8 cellular contexts compared by ENCODE assay signal in the genomic region with DNA sequence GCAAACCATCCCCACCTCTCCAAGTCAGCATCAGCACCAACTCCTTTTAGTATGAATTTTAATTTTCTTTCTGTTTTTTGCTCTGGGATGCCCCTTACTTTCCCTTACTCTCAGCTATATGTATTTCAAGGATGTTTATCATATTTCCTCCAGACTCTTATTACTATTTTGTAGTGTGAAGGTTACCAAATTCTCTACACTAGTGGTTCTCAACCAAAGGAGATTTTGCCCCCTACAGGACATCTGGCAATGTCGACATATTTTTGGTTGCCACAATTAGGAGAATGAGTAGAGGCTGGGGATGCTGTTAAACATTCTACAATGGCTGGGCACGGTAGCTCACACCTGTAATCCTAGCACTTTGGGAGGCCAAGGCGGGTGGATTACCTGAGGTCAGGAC. TPM values are rescaled to one million over a fixed set of nuclear protein-coding genes. Genes with fewer than 3 reads are reported as not detected.
DNase-seq lines count a peak whose midpoint lies in the region; ATAC-seq, FAIRE-seq and TF ChIP-seq lines count a peak whose summit lies in the region.

No MANE protein-coding gene starts in this region.

- no peak for TF ChIP-seq POLR2A in H1 (IDR thresholded peaks at IDR 0.05; ENCODE audit: control extremely low read depth in 1 of 2, low read depth in 2 of 2, low read length in 2 of 2)

- peak; percentile 36 for FAIRE-seq in H1 (lab: Jason Lieb, UNC)

- no peaks in the 10 kb centered on the region for H3K9me3 Mint-ChIP-seq in naive thymus-derived CD4-positive, alpha-beta T cell

- POLR2A ChIA-PET in BJ (lab: Charles Lee): no interaction called here
- POLR2A ChIA-PET in H1 (lab: Charles Lee; ENCODE audit: partially characterized antibody): no interaction called here
- POLR2A ChIA-PET in naive thymus-derived CD4-positive, alpha-beta T cell (lab: Charles Lee): no interaction called here

- no peak for DNase-seq in BJ (ENCODE audit: low read depth)
- DNase-seq in NOMO-1 treated with DMSO at 0.1 percent for 48 hours (lab: John Stamatoyannopoulos, UW; ENCODE audit: unreplicated experiment): peak; percentile 16
- DNase-seq in H1 (ENCODE audit: low read depth in 1 of 2, low spot score in 2 of 2): no peak
- DNase-seq in naive thymus-derived CD4-positive, alpha-beta T cell: peak in 7 of 9 donors; percentile 10 to 46 (median 26)
- no peak for DNase-seq in stimulated activated naive CD4-positive, alpha-beta T cell treated with Interleukin-2 at 50 U/mL for 16 hours (lab: John Stamatoyannopoulos, UW)
- no peak for DNase-seq in NCI-H524 treated with DMSO at 0.1 percent for 48 hours (lab: John Stamatoyannopoulos, UW)

- H3K4ac ChIP-seq in H1 (replicated peaks; ENCODE audit: insufficient read length, low read depth, low read length): no peak overlapping the region

- H3K14ac ChIP-seq in H1 (ENCODE audit: insufficient read length): no peak overlapping the region

- TF ChIP-seq CTCF in BJ (IDR thresholded peaks at IDR 0.05; ENCODE audit: insufficient read depth, low read depth, low read length): peak; percentile 64
- peak; percentile 47 for TF ChIP-seq CTCF in GM12873 (IDR thresholded peaks at IDR 0.05; ENCODE audit: insufficient read depth, low read depth, low read length, missing control alignments)
- peak in 2 of 3 experiments; percentile 36 to 53; a peak in 2 of 4 replicates for TF ChIP-seq CTCF in H1 (IDR thresholded peaks at IDR 0.05; ENCODE audit: control extremely low read depth in 1 of 3, insufficient read depth in 1 of 3, low read depth in 1 of 3, low read length in 3 of 3)

- intact Hi-C loops in naive thymus-derived CD4-positive, alpha-beta T cell (cut with micrococcal nuclease): loop anchor here (1.0 to 10.0 kb wide), 8 partner anchors 30 to 798 kb away; a partner anchor contains a TSS

- H3K4me1 ChIP-seq in H1 (replicated peaks in 1 of 4; ENCODE audit: control insufficient read depth in 3 of 4, insufficient read depth in 4 of 4, low read length in 3 of 4): no peaks in the 10 kb centered on the region
- no peaks in the 10 kb centered on the region for H3K4me1 ChIP-seq in naive thymus-derived CD4-positive, alpha-beta T cell (ENCODE audit: control insufficient read depth in 2 of 2, insufficient read depth in 2 of 2, low read length in 2 of 2)

- peaks cover 0 to 18% (median 3%) of the 10 kb centered on the region in 5 donors for H3K36me3 Mint-ChIP-seq in naive thymus-derived CD4-positive, alpha-beta T cell

- TF ChIP-seq RAD21 in H1 (IDR thresholded peaks at IDR 0.05 in 1 of 2, conservative IDR thresholded peaks at IDR 0.05 in 1 of 2; ENCODE audit: low read depth in 2 of 2, low read length in 2 of 2): peak; percentile 47 to 57

- peak overlapping the region in 3 of 9 donors; percentile 4 to 16 (median 8) for H3K27ac Mint-ChIP-seq in naive thymus-derived CD4-positive, alpha-beta T cell

- no peak overlapping the region for H4K8ac ChIP-seq in H1 (ENCODE audit: extremely low read depth, insufficient read depth, low read length)

- no peaks in the 10 kb centered on the region for H4K20me1 ChIP-seq in H1 (replicated peaks in 1 of 2; ENCODE audit: control insufficient read depth in 1 of 2, insufficient read depth in 2 of 2, low read length in 2 of 2)

- no peak overlapping the region for H2BK12ac ChIP-seq in H1 (ENCODE audit: low read depth, low read length)

- H3K36me3 ChIP-seq in BJ (ENCODE audit: control insufficient read depth, insufficient read depth, low read length) (no peaks in the 10 kb centered on the region), H1 (ENCODE audit: control insufficient read depth in 2 of 4, insufficient read depth in 4 of 4, low read length in 3 of 4) (peaks cover 0 to 6% (median 4%) of the 10 kb centered on the region in 4 experiments; a peak in 5 of 8 replicates)
- H3K36me3 ChIP-seq in naive thymus-derived CD4-positive, alpha-beta T cell (ENCODE audit: control insufficient read depth in 2 of 3, insufficient read depth in 3 of 3, low read length in 3 of 3): no peaks in the 10 kb centered on the region

- H4K91ac ChIP-seq in H1 (replicated peaks; ENCODE audit: insufficient read length, low read length): no peak overlapping the region

- peak; percentile 67 for ATAC-seq in naive thymus-derived CD4-positive, alpha-beta T cell
- ATAC-seq in HG02981 (IDR thresholded peaks at IDR 0.05; ENCODE audit: unreplicated experiment): no peak

- H3K9ac ChIP-seq in H1 (replicated peaks in 1 of 4; ENCODE audit: extremely low read depth in 1 of 4, low read depth in 3 of 4, low read length in 3 of 4): no peak overlapping the region

- H3K27ac ChIP-seq in H1 (ENCODE audit: low read depth, low read length): no peak overlapping the region
- no peak overlapping the region for H3K27ac ChIP-seq in naive thymus-derived CD4-positive, alpha-beta T cell (ENCODE audit: low read depth, low read length)

- no peaks in the 10 kb centered on the region for H3K27me3 Mint-ChIP-seq in naive thymus-derived CD4-positive, alpha-beta T cell

- H3K23me2 ChIP-seq in H1 (ENCODE audit: low read depth, low read length): no peaks in the 10 kb centered on the region

- no peak overlapping the region for H3K23ac ChIP-seq in H1 (ENCODE audit: insufficient read length)

- H3K4me3 Mint-ChIP-seq in naive thymus-derived CD4-positive, alpha-beta T cell: no peak overlapping the region

- TF ChIP-seq EP300 in H1 (IDR thresholded peaks at IDR 0.05; ENCODE audit: borderline replicate concordance in 1 of 2, low read depth in 2 of 2, low read length in 2 of 2): no peak

- H3K56ac ChIP-seq in H1 (replicated peaks; ENCODE audit: insufficient read length, low read depth, low read length): no peak overlapping the region

- H2AK5ac ChIP-seq in H1 (ENCODE audit: low read depth, low read length): no peak overlapping the region

- no peaks in the 10 kb centered on the region for H3K27me3 ChIP-seq in BJ (ENCODE audit: control insufficient read depth, insufficient read depth, low read length)
- no peaks in the 10 kb centered on the region for H3K27me3 ChIP-seq in H1 (replicated peaks in 1 of 4; ENCODE audit: control insufficient read depth in 3 of 4, extremely low read depth in 1 of 4, insufficient read depth in 3 of 4, low read length in 3 of 4)
- no peaks in the 10 kb centered on the region for H3K27me3 ChIP-seq in naive thymus-derived CD4-positive, alpha-beta T cell (ENCODE audit: control insufficient read depth in 2 of 2, insufficient read depth in 2 of 2, low read length in 2 of 2)

- H3K9me3 ChIP-seq in H1 (ENCODE audit: insufficient read depth in 2 of 2, low read depth in 1 of 2, low read length in 1 of 2): no peaks in the 10 kb centered on the region
- no peaks in the 10 kb centered on the region for H3K9me3 ChIP-seq in naive thymus-derived CD4-positive, alpha-beta T cell (ENCODE audit: control insufficient read depth in 2 of 3, low read length in 3 of 3)

- CTCF ChIA-PET in BJ (lab: Yijun Ruan, JAX): interaction anchor here (0.6 to 3.2 kb wide), 9 partner anchors 10 to 408 kb away, joined by 3 to 18 read pairs (median 3); a partner anchor contains a TSS
- CTCF ChIA-PET in H1 (lab: Charles Lee; ENCODE audit: partially characterized antibody): interaction anchor here (0.7 to 2.9 kb wide), 13 partner anchors 10 to 381 kb away, joined by 3 to 11 read pairs (median 3); a partner anchor contains a TSS
- CTCF ChIA-PET in naive thymus-derived CD4-positive, alpha-beta T cell (lab: Charles Lee): no interaction called here

- no peak overlapping the region for H3K4me3 ChIP-seq in BJ (ENCODE audit: low read depth, low read length)
- no peak overlapping the region for H3K4me3 ChIP-seq in H1 (ENCODE audit: extremely low read depth in 1 of 4, insufficient read depth in 2 of 4, low read depth in 3 of 4, low read length in 4 of 4)
- H3K4me3 ChIP-seq in naive thymus-derived CD4-positive, alpha-beta T cell (ENCODE audit: low read length): no peak overlapping the region

- no peak overlapping the region for H2BK120ac ChIP-seq in H1 (replicated peaks; ENCODE audit: low read depth, low read length)

- H3K79me2 ChIP-seq in H1 (ENCODE audit: control insufficient read depth in 1 of 2, insufficient read depth in 2 of 2, low read length in 2 of 2): no peaks in the 10 kb centered on the region

- WGBS in H1 (ENCODE audit: extremely low coverage in 1 of 2, insufficient coverage in 1 of 2, insufficient read length in 1 of 2, insufficient replicate concordance in 2 of 2, low coverage in 1 of 2, low lambda C conversion rate in 2 of 2, missing lambda C conversion rate in 1 of 2), 2 experiments: 83% methylated on average over 3 of the region's 3 CpGs; no CpG with 5 or more reads in 1 of the 2 experiments

- no peak overlapping the region for H2AFZ ChIP-seq in H1 (ENCODE audit: low read length)

- H3K79me1 ChIP-seq in H1 (ENCODE audit: low read depth, low read length): no peaks in the 10 kb centered on the region

- H3K18ac ChIP-seq in H1 (ENCODE audit: extremely low read depth, low read length): no peak overlapping the region

- no peak overlapping the region for H2BK20ac ChIP-seq in H1 (ENCODE audit: low read length)

- H3K4me2 ChIP-seq in H1 (ENCODE audit: insufficient read depth in 1 of 2, low read depth in 2 of 2, low read length in 2 of 2): no peak overlapping the region

- H4K5ac ChIP-seq in H1 (ENCODE audit: insufficient read length, low read depth, low read length): no peak overlapping the region

- H2BK5ac ChIP-seq in H1 (ENCODE audit: low read depth, low read length): no peak overlapping the region

- H3K4me1 Mint-ChIP-seq in naive thymus-derived CD4-positive, alpha-beta T cell: peaks cover 0 to 8% (median 0%) of the 10 kb centered on the region in 7 donors

- H2BK15ac ChIP-seq in H1 (ENCODE audit: low read length): no peak overlapping the region

RNA-seq across cellular contexts. Expression of a gene that starts 29.1 kb away (rescaled TPM):
- polyA plus RNA-seq in BJ (2011; rRNA removed): 6.4 and 10.0 TPM in 2 replicates
- 10.0 and 11.7 TPM in 2 replicates for polyA minus RNA-seq in BJ (2011; rRNA and poly(A)+ RNA removed)
- total RNA-seq in H1 (2021; fragmentation: NEBNext Ultra II Directional; extraction: Animal tissue kit (Norgen Biotek cat#: 25700)): 10.3 and 12.7 TPM in 2 replicates
- 1.6 and 2.8 TPM in 2 replicates for polyA plus RNA-seq in H1 (2011; rRNA removed)
- 2.9 TPM for polyA plus RNA-seq in H1 (2011; cell fraction: cytosol; rRNA removed)
- polyA plus RNA-seq in H1 (2011; cell fraction: nucleus; rRNA removed): 3.5 TPM
- polyA plus RNA-seq in H1 (2012, experiment 1 of 2): 2.7 to 5.5 TPM (median 3.1 TPM) in 4 replicates
- polyA plus RNA-seq in H1 (2012, experiment 2 of 2): 0.39 TPM
- 5.5 TPM for polyA plus RNA-seq in H1 (2013, experiment 1 of 2)
- 5.2 TPM for polyA plus RNA-seq in H1 (2013, experiment 2 of 2)
- polyA minus RNA-seq in H1 (2011; rRNA and poly(A)+ RNA removed): 6.8 and 8.0 TPM in 2 replicates
- polyA minus RNA-seq in H1 (2011; cell fraction: cytosol; rRNA and poly(A)+ RNA removed): 4.3 TPM
- polyA minus RNA-seq in H1 (2011; cell fraction: nucleus; rRNA and poly(A)+ RNA removed): 17.7 TPM
- total RNA-seq in naive thymus-derived CD4-positive, alpha-beta T cell: 10 to 100 TPM; 19.7 to 49.6 (median 38.7) TPM
- 10 to 100 TPM; 10.2 to 11.6 TPM for polyA plus RNA-seq in naive thymus-derived CD4-positive, alpha-beta T cell

RNA-seq across cellular contexts. Expression of a gene that starts 51.5 kb away (rescaled TPM):
- 2.3 and 2.9 TPM in 2 replicates for polyA plus RNA-seq in BJ (2011; rRNA removed)
- 0.57 and 0.76 TPM in 2 replicates for polyA minus RNA-seq in BJ (2011; rRNA and poly(A)+ RNA removed)
- total RNA-seq in H1 (2021; fragmentation: NEBNext Ultra II Directional; extraction: Animal tissue kit (Norgen Biotek cat#: 25700)): 28.6 and 29.7 TPM in 2 replicates
- 12.2 and 12.9 TPM in 2 replicates for polyA plus RNA-seq in H1 (2011; rRNA removed)
- 14.5 TPM for polyA plus RNA-seq in H1 (2011; cell fraction: cytosol; rRNA removed)
- polyA plus RNA-seq in H1 (2011; cell fraction: nucleus; rRNA removed): 14.6 TPM
- polyA plus RNA-seq in H1 (2012, experiment 1 of 2): 20.3 to 27.4 TPM (median 23.4 TPM) in 4 replicates
- 4.7 TPM for polyA plus RNA-seq in H1 (2012, experiment 2 of 2)
- 13.8 TPM for polyA plus RNA-seq in H1 (2013, experiment 1 of 2)
- 13.3 TPM for polyA plus RNA-seq in H1 (2013, experiment 2 of 2)
- polyA minus RNA-seq in H1 (2011; rRNA and poly(A)+ RNA removed): 11.4 and 15.5 TPM in 2 replicates
- polyA minus RNA-seq in H1 (2011; cell fraction: cytosol; rRNA and poly(A)+ RNA removed): 10.1 TPM
- 19.9 TPM for polyA minus RNA-seq in H1 (2011; cell fraction: nucleus; rRNA and poly(A)+ RNA removed)
- total RNA-seq in naive thymus-derived CD4-positive, alpha-beta T cell: 10 to 100 TPM in 1 of 5 experiments, 1 to 10 TPM in 4; 3.7 to 10.1 (median 4.8) TPM
- polyA plus RNA-seq in naive thymus-derived CD4-positive, alpha-beta T cell: 1 to 10 TPM; 3.0 to 5.3 TPM

RNA-seq across cellular contexts. Expression of a gene that starts 51.6 kb away (rescaled TPM):
- polyA plus RNA-seq in BJ (2011; rRNA removed) (6.8 and 11.0 TPM in 2 replicates), H1 (2011; rRNA removed) (22.5 and 28.9 TPM in 2 replicates)
- 2.7 and 5.6 TPM in 2 replicates for polyA minus RNA-seq in BJ (2011; rRNA and poly(A)+ RNA removed)
- total RNA-seq in H1 (2021; fragmentation: NEBNext Ultra II Directional; extraction: Animal tissue kit (Norgen Biotek cat#: 25700)): 19.7 and 20.3 TPM in 2 replicates
- polyA plus RNA-seq in H1 (2011; cell fraction: cytosol; rRNA removed): 27.4 TPM
- polyA plus RNA-seq in H1 (2011; cell fraction: nucleus; rRNA removed): 11.4 TPM
- polyA plus RNA-seq in H1 (2012, experiment 1 of 2): 15.5 to 22.3 TPM (median 21.3 TPM) in 4 replicates
- polyA plus RNA-seq in H1 (2012, experiment 2 of 2): 10.7 TPM
- polyA plus RNA-seq in H1 (2013, experiment 1 of 2): 10.4 TPM
- polyA plus RNA-seq in H1 (2013, experiment 2 of 2): 9.7 TPM
- 18.0 TPM in 2 replicates for polyA minus RNA-seq in H1 (2011; rRNA and poly(A)+ RNA removed)
- 8.8 TPM for polyA minus RNA-seq in H1 (2011; cell fraction: cytosol; rRNA and poly(A)+ RNA removed)
- polyA minus RNA-seq in H1 (2011; cell fraction: nucleus; rRNA and poly(A)+ RNA removed): 21.5 TPM
- total RNA-seq in naive thymus-derived CD4-positive, alpha-beta T cell: 10 to 100 TPM; 15.5 to 21.2 (median 16.7) TPM
- polyA plus RNA-seq in naive thymus-derived CD4-positive, alpha-beta T cell: 10 to 100 TPM; 13.1 to 27.5 TPM

Comparison
In these comparisons a context has a peak if more than half of its experiments do, and no peak if none do; other contexts are left out.
1. DNase-seq: peak in NOMO-1 treated with DMSO at 0.1 percent for 48 hours (single experiment) and naive thymus-derived CD4-positive, alpha-beta T cell (7 of 9); none in BJ (single experiment), H1 (0 of 2), stimulated activated naive CD4-positive, alpha-beta T cell treated with Interleukin-2 at 50 U/mL for 16 hours (single experiment) and NCI-H524 treated with DMSO at 0.1 percent for 48 hours (single experiment).
2. Peak in every context shown above with its lines, with median percentiles within 50 percentile points of each other: CTCF ChIP-seq.